Comparison of ENCODE assay signal across 21 cellular contexts in genomic region chr4:47526281-47526680, GRCh38. TPM values are rescaled to one million over a fixed set of nuclear protein-coding genes. Genes with fewer than 3 reads are reported as not detected.
A peak's percentile ranks its signal among the peaks of the same experiment; 100 is the strongest.
DNase-seq lines count a peak whose midpoint lies in the region; ATAC-seq lines count a peak whose summit lies in the region.
"Had no signal": no experiment of that assay in that cellular context is flagged by ENCODE, and none has a peak within 500 bp of the region (broad histone marks: within the 10 kb centered on the region; RNA-seq: fewer than 3 reads in every experiment).

No MANE protein-coding gene starts in this region.

- no peaks in the 10 kb centered on the region for H3K27me3 Mint-ChIP-seq in naive B cell
- H3K27me3 Mint-ChIP-seq: activated naive CD8-positive, alpha-beta T cell treated with anti-CD3 and anti-CD28 coated beads for 36 hours; CD4-positive, alpha-beta memory T cell had no signal

- H3K27me3 ChIP-seq in SJSA1 (replicated peaks), result no peaks in the 10 kb centered on the region

- peak overlapping the region in 5 of 6 donors; percentile 6 to 57 (median 34) for H3K27ac Mint-ChIP-seq in naive B cell
- H3K27ac Mint-ChIP-seq: activated naive CD8-positive, alpha-beta T cell treated with anti-CD3 and anti-CD28 coated beads for 36 hours; CD4-positive, alpha-beta memory T cell had no signal

- peaks cover 21 to 40% (median 40%) of the 10 kb centered on the region in 3 donors for H3K4me1 Mint-ChIP-seq in naive B cell

- H3K36me3 ChIP-seq in SJSA1, result peaks cover 14% of the 10 kb centered on the region
- H3K36me3 ChIP-seq: prostate gland had no signal

- peaks cover 27% of the 10 kb centered on the region for H3K4me1 ChIP-seq in SJSA1 (replicated peaks)
- H3K4me1 ChIP-seq: prostate gland had no signal

- no peaks in the 10 kb centered on the region; the same call in 1 of the 2 replicates for H3K9me3 ChIP-seq in SJSA1 (replicated peaks)
- H3K9me3 ChIP-seq: prostate gland had no signal

- DNase-seq in EH (ENCODE audit: low read depth) (peak; percentile 69), SJSA1 (ENCODE audit: low read depth in 1 of 2, low spot score in 2 of 2) (no peak), dedifferentiated amniotic fluid mesenchymal stem cell (ENCODE audit: extremely low spot score) (peak; percentile 63), naive B cell (no peak), NCI-H1105 (lab: John Stamatoyannopoulos, UW) (no peak)
- DNase-seq: activated CD4-positive, CD25-positive, alpha-beta regulatory T cell treated with anti-CD3 and anti-CD28 coated beads, Interleukin-2, amount 50 U/mL, for 72 hours; activated CD8-positive, alpha-beta memory T cell treated with anti-CD3 and anti-CD28 coated beads for 24 hours; activated naive CD8-positive, alpha-beta T cell treated with anti-CD3 and anti-CD28 coated beads for 36 hours; CD4-positive, alpha-beta memory T cell; central memory CD4-positive, alpha-beta T cell; effector CD8-positive, alpha-beta T cell; H7; NCI-H146; stimulated activated CD4-positive, alpha-beta T cell treated with anti-CD3 and anti-CD28 coated beads, Interleukin-12 subunit alpha, Interleukin-12 subunit beta, amount 100 ng/mL, for 4 hours; substantia nigra; T1000 had no signal

- H3K27ac ChIP-seq in SJSA1, result peak overlapping the region; percentile 97
- H3K27ac ChIP-seq: prostate gland had no signal

- peaks cover 0 to 14% (median 2%) of the 10 kb centered on the region in 7 donors for H3K9me3 Mint-ChIP-seq in naive B cell

- H3K4me3 ChIP-seq in SJSA1, result no peak overlapping the region
- H3K4me3 ChIP-seq: prostate gland had no signal

- peak overlapping the region in 1 of 8 donors; percentile 47 for H3K4me3 Mint-ChIP-seq in naive B cell
- H3K4me3 Mint-ChIP-seq: activated naive CD8-positive, alpha-beta T cell treated with anti-CD3 and anti-CD28 coated beads for 36 hours; CD4-positive, alpha-beta memory T cell had no signal

- peaks cover 40 to 50% of the 10 kb centered on the region in 2 donors for H3K36me3 Mint-ChIP-seq in naive B cell

- no peak for ATAC-seq in naive B cell (ENCODE audit: low read depth in 2 of 2)
- ATAC-seq in HG03469 (IDR thresholded peaks at IDR 0.05; ENCODE audit: unreplicated experiment), result no peak
- ATAC-seq in GM18517 (IDR thresholded peaks at IDR 0.05; ENCODE audit: unreplicated experiment), result no peak
- no peak for ATAC-seq in HG02623 (IDR thresholded peaks at IDR 0.05; ENCODE audit: unreplicated experiment)
- ATAC-seq: HepG2 had no signal

RNA-seq across cellular contexts. Expression of gene ATP10D, which starts 41.2 kb away (rescaled TPM):
- 12.1 and 40.5 TPM in 2 replicates for total RNA-seq in SJSA1 (2014; rRNA removed; shearing (Covaris generic))
- 10 to 100 TPM; 21.5 to 70.9 (median 43.8) TPM for polyA plus RNA-seq in naive B cell (ENCODE audit: low read depth in 6 of 6)

Comparison
In these comparisons a context has a peak if more than half of its experiments do, and no peak if none do; other contexts are left out.
1. DNase-seq: peak in EH (single experiment) and dedifferentiated amniotic fluid mesenchymal stem cell (single experiment); none in SJSA1 (0 of 2), naive B cell (single experiment) and NCI-H1105 (single experiment).